Comparison of ENCODE assay signal across 10 cellular contexts in the genomic region with DNA sequence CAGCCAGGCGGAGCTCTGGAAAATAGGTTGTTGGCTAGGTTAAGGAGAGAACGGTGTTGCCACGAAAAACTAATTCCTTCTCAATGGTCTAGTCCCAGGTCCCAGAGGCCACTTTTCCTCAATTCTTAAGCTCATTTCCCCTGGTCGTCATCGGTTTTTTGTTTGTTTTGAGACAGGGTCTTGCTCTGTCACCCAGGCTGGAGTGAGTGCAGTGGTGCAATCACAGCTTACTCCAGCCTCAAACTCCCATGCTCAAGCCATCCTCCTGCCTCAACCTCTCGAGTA. TPM values are rescaled to one million over a fixed set of nuclear protein-coding genes. Genes with fewer than 3 reads are reported as not detected.
A peak's percentile ranks its signal among the peaks of the same experiment; 100 is the strongest.
DNase-seq lines count a peak whose midpoint lies in the region; ATAC-seq and TF ChIP-seq lines count a peak whose summit lies in the region.
"Had no signal": no experiment of that assay in that cellular context is flagged by ENCODE, and none has a peak within 500 bp of the region (broad histone marks: within the 10 kb centered on the region; RNA-seq: fewer than 3 reads in every experiment).

No MANE protein-coding gene starts in this region.

- H3K4me1 ChIP-seq in RWPE2 (ENCODE audit: insufficient read depth, poor library complexity, severe bottlenecking) (peaks cover 10% of the 10 kb centered on the region), esophagus muscularis mucosa (peaks cover 65 to 86% (median 80%) of the 10 kb centered on the region in 4 donors), rectal smooth muscle tissue (ENCODE audit: control insufficient read depth, insufficient read depth, low read length) (peaks cover 35% of the 10 kb centered on the region)

- TF ChIP-seq CTCF in GM06990 (IDR thresholded peaks at IDR 0.05; ENCODE audit: insufficient read depth, low read length, poor library complexity, severe bottlenecking) (no peak), RWPE2 (IDR thresholded peaks at IDR 0.05; ENCODE audit: poor library complexity, severe bottlenecking) (no peak), esophagus muscularis mucosa (IDR thresholded peaks at IDR 0.05) (no peak)

- H3K36me3 ChIP-seq in GM06990 (ENCODE audit: control insufficient read depth, insufficient read depth, low read length) (peaks cover 18% of the 10 kb centered on the region), RWPE2 (ENCODE audit: low read depth) (peaks cover 57% of the 10 kb centered on the region), esophagus muscularis mucosa (peaks cover under 1 to 18% (median 14%) of the 10 kb centered on the region in 4 donors), rectal smooth muscle tissue (ENCODE audit: control insufficient read depth, insufficient read depth, low read length) (peaks cover 10% of the 10 kb centered on the region)

- TF ChIP-seq POLR2A in esophagus muscularis mucosa (IDR thresholded peaks at IDR 0.05; ENCODE audit: low read depth) = no peak

- H3K4me3 ChIP-seq in GM06990 (replicated peaks; ENCODE audit: low read depth, low read length) (peak overlapping the region; percentile 85), RWPE2 (ENCODE audit: severe bottlenecking) (no peak overlapping the region), esophagus muscularis mucosa (peak overlapping the region; percentile 88 to 100 (median 98)), rectal smooth muscle tissue (ENCODE audit: low read length) (peak overlapping the region; percentile 81)

- intact Hi-C loops in esophagus muscularis mucosa (cut with DNase I) = loop anchor here (5.0 kb wide), 2 partner anchors 86 to 154 kb away; a partner anchor contains a TSS

- DNase-seq in GM06990 (ENCODE audit: extremely low read depth, insufficient read length) (no peak), RWPE2 (ENCODE audit: low spot score) (no peak), esophagus muscularis mucosa (ENCODE audit: extremely low spot score) (no peak), COLO829 (ENCODE audit: low spot score) (no peak), retina (no peak), D341Med (ENCODE audit: low spot score) (no peak)
- DNase-seq: NCI-H1092 had no signal

- 77% methylated on average over 6 of the region's 6 CpGs for WGBS in esophagus muscularis mucosa

- H3K27me3 ChIP-seq in GM06990 (replicated peaks; ENCODE audit: control insufficient read depth, insufficient read depth, low read length) = no peaks in the 10 kb centered on the region
- H3K27me3 ChIP-seq in RWPE2 (ENCODE audit: insufficient read depth, poor library complexity, severe bottlenecking) = no peaks in the 10 kb centered on the region
- H3K27me3 ChIP-seq in esophagus muscularis mucosa = no peaks in the 10 kb centered on the region
- no peaks in the 10 kb centered on the region for H3K27me3 ChIP-seq in rectal smooth muscle tissue (ENCODE audit: control insufficient read depth, insufficient read depth, low read length)

- H3K9me3 ChIP-seq in RWPE2 (ENCODE audit: severe bottlenecking) (no peaks in the 10 kb centered on the region), esophagus muscularis mucosa (no peaks in the 10 kb centered on the region)

- TF ChIP-seq EP300 in esophagus muscularis mucosa (IDR thresholded peaks at IDR 0.05) = no peak

- H3K27ac ChIP-seq in RWPE2 (ENCODE audit: poor library complexity, severe bottlenecking) = peak overlapping the region; percentile 69
- H3K27ac ChIP-seq in esophagus muscularis mucosa (replicated peaks in 1 of 4) = peak overlapping the region; percentile 94 to 99 (median 96)
- H3K27ac ChIP-seq in rectal smooth muscle tissue (ENCODE audit: low read depth, low read length) = no peak overlapping the region

- no peak overlapping the region for H3K9ac ChIP-seq in rectal smooth muscle tissue (ENCODE audit: low read length)

- ATAC-seq in RWPE2 (ENCODE audit: low read depth) (no peak), GM18873 (IDR thresholded peaks at IDR 0.05; ENCODE audit: low FRiP score, unreplicated experiment) (no peak)

RNA-seq across cellular contexts. Expression of a gene that starts 1.2 kb away (rescaled TPM):
- 10 to 100 TPM; 29.5 to 56.9 (median 35.3) TPM for total RNA-seq in esophagus muscularis mucosa

RNA-seq across cellular contexts. Expression of a gene that starts 1.7 kb away (rescaled TPM):
- total RNA-seq in esophagus muscularis mucosa = 10 to 100 TPM; 41.9 to 69.8 (median 55.3) TPM

RNA-seq across cellular contexts. Expression of a gene that starts 11.3 kb away (rescaled TPM):
- total RNA-seq in esophagus muscularis mucosa = 1 to 10 TPM in 3 of 4 donors, under 1 TPM in 1; 0.50 to 3.7 (median 1.3) TPM

RNA-seq across cellular contexts. Expression of a gene that starts 18.4 kb away (rescaled TPM):
- not detected for total RNA-seq in esophagus muscularis mucosa
- total RNA-seq: omental fat pad had no signal

RNA-seq across cellular contexts. Expression of a gene that starts 44.2 kb away (rescaled TPM):
- 1 to 10 TPM in 3 of 4 donors, under 1 TPM in 1; 0.78 to 2.3 (median 1.3) TPM for total RNA-seq in esophagus muscularis mucosa
